In the genomic region with DNA sequence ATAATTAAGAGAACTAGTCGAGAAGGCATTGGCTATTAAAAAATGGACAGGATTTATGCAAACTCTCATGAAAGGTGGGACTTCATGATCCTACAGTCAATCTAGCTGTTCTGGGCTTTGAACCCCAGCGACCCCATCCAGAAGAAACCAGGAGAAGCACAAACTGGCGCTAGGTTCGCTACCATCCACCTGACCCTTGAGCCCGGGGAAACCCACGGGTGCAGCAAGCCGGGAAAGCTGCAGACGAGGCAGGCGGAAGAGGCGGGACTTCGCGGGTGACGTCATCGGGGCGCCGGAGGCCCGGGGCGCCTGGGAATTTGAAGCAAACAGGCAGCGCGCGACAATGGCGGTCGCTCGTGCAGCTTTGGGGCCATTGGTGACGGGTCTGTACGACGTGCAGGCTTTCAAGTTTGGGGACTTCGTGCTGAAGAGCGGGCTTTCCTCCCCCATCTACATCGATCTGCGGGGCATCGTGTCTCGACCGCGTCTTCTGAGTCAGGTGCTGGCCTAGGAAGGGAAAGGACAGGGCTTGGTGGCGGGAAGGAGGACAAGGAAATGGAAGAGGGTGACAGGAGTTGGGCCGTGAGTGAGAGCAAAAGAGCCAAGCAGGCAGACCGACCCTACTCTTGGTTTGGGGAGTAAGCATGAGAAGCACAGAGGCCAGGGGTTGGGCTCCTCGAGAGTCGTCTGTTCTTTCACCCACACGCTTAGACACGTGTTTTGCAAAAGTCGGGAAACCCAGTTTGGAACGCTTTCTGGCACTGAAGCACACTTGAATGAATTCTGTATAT, we compare ENCODE assay signal across 1 cellular context.
A peak's percentile ranks its signal among the peaks of the same experiment; 100 is the strongest.
TF ChIP-seq lines count a peak whose summit lies in the region.

A gene (plus strand): TSS at position 324 of the 791 bp plus-strand sequence. CDS start 20 bp downstream, at position 344.

TF ChIP-seq in HepG2, 621 proteins besides CTCF, POLR2A, EP300 and RAD21 (continued from another document and continues in another):
- TF ChIP-seq, protein P1, sequence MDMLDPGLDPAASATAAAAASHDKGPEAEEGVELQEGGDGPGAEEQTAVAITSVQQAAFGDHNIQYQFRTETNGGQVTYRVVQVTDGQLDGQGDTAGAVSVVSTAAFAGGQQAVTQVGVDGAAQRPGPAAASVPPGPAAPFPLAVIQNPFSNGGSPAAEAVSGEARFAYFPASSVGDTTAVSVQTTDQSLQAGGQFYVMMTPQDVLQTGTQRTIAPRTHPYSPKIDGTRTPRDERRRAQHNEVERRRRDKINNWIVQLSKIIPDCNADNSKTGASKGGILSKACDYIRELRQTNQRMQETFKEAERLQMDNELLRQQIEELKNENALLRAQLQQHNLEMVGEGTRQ (IDR thresholded peaks at IDR 0.05; ENCODE audit: low read depth, low read length): no peak
- TF ChIP-seq, protein P1 (CRISPR knock-in tag; IDR thresholded peaks at IDR 0.05; ENCODE audit: borderline replicate concordance): peak; percentile 42; the same call in 1 of the 2 replicates
- no peak for TF ChIP-seq ZEB1 (IDR thresholded peaks at IDR 0.05; ENCODE audit: insufficient replicate concordance, low read depth)
- TF ChIP-seq, protein P2, sequence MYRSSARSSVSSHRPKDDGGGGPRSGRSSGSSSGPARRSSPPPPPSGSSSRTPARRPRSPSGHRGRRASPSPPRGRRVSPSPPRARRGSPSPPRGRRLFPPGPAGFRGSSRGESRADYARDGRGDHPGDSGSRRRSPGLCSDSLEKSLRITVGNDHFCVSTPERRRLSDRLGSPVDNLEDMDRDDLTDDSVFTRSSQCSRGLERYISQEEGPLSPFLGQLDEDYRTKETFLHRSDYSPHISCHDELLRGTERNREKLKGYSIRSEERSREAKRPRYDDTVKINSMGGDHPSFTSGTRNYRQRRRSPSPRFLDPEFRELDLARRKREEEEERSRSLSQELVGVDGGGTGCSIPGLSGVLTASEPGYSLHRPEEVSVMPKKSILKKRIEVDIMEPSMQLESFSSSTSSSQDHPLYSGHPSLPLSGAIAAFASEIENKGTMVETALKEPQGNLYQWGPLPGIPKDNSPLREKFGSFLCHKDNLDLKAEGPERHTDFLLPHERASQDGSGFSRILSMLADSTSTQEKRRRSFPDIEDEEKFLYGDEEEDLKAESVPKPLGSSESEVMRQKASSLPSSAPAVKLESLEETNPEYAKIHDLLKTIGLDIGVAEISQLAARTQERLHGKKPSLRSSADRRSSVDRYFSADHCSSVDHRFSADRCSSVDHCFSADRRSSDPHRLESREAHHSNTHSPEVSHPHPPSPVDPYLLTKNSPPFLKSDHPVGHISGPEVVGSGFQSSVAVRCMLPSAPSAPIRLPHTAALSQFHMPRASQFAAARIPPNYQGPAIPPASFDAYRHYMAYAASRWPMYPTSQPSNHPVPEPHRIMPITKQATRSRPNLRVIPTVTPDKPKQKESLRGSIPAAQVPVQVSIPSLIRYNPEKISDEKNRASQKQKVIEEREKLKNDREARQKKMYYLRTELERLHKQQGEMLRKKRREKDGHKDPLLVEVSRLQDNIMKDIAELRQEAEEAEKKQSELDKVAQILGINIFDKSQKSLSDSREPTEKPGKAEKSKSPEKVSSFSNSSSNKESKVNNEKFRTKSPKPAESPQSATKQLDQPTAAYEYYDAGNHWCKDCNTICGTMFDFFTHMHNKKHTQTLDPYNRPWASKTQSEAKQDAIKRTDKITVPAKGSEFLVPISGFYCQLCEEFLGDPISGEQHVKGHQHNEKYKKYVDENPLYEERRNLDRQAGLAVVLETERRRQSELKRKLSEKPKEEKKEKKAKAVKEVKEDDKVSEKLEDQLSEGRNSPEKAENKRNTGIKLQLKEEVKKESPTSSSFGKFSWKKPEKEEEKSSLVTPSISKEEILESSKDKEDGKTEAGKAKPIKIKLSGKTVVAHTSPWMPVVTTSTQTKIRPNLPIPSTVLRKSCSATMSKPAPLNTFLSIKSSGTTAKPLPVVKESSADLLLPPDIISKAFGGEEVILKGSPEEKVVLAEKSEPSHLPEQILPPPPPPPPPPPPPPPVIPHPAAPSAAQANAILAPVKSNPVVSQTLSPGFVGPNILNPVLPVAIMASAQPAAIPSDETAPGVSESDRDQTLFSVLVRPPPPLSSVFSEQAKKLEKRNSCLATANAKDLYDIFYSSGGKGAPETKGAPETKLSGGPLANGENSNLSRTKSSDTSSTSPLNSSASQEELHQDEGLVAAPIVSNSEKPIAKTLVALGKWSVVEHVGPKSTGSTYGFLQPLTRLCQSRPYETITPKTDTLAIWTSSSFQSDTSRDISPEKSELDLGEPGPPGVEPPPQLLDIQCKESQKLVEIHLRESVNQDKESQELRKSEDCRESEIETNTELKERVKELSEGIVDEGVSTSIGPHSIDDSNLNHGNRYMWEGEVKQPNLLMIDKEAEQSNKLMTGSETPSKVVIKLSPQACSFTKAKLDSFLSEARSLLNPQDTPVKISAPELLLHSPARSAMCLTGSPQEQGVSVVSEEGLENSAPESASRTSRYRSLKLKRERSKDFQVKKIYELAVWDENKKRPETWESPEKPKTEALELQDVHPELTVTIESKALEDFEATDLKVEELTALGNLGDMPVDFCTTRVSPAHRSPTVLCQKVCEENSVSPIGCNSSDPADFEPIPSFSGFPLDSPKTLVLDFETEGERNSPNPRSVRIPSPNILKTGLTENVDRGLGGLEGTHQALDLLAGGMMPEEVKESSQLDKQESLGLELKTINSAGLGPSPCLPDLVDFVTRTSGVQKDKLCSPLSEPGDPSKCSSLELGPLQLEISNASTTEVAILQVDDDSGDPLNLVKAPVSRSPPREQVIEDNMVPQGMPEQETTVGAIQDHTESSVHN (CRISPR knock-in tag; IDR thresholded peaks at IDR 0.05): no peak
- TF ChIP-seq ZNF660 (CRISPR knock-in tag; IDR thresholded peaks at IDR 0.05; ENCODE audit: borderline replicate concordance, low read depth): no peak
- TF ChIP-seq SIN3B (IDR thresholded peaks at IDR 0.05; ENCODE audit: low read length): peak; percentile 82
- TF ChIP-seq ZNF572 (CRISPR knock-in tag; IDR thresholded peaks at IDR 0.05): no peak
- 0 out of 2 replicates have a peak, but pooled peaks have one; percentile 25 for TF ChIP-seq FOXM1 (CRISPR knock-in tag; IDR thresholded peaks at IDR 0.05)
- TF ChIP-seq ZNF44 (CRISPR knock-in tag; IDR thresholded peaks at IDR 0.05): no peak
- TF ChIP-seq ZNF556 (CRISPR knock-in tag; IDR thresholded peaks at IDR 0.05; ENCODE audit: borderline replicate concordance): peak; percentile 53; the same call in 1 of the 2 replicates
- peak; percentile 83 for TF ChIP-seq NFKB2 (CRISPR knock-in tag; IDR thresholded peaks at IDR 0.05; ENCODE audit: borderline replicate concordance)
- TF ChIP-seq, protein P3, sequence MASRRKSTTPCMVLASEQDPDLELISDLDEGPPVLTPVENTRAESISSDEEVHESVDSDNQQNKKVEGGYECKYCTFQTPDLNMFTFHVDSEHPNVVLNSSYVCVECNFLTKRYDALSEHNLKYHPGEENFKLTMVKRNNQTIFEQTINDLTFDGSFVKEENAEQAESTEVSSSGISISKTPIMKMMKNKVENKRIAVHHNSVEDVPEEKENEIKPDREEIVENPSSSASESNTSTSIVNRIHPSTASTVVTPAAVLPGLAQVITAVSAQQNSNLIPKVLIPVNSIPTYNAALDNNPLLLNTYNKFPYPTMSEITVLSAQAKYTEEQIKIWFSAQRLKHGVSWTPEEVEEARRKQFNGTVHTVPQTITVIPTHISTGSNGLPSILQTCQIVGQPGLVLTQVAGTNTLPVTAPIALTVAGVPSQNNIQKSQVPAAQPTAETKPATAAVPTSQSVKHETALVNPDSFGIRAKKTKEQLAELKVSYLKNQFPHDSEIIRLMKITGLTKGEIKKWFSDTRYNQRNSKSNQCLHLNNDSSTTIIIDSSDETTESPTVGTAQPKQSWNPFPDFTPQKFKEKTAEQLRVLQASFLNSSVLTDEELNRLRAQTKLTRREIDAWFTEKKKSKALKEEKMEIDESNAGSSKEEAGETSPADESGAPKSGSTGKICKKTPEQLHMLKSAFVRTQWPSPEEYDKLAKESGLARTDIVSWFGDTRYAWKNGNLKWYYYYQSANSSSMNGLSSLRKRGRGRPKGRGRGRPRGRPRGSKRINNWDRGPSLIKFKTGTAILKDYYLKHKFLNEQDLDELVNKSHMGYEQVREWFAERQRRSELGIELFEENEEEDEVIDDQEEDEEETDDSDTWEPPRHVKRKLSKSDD (CRISPR knock-in tag; IDR thresholded peaks at IDR 0.05; ENCODE audit: low read depth): no peak
- TF ChIP-seq ZNF83 (CRISPR knock-in tag; IDR thresholded peaks at IDR 0.05; ENCODE audit: borderline replicate concordance): no peak
- TF ChIP-seq, protein P4, sequence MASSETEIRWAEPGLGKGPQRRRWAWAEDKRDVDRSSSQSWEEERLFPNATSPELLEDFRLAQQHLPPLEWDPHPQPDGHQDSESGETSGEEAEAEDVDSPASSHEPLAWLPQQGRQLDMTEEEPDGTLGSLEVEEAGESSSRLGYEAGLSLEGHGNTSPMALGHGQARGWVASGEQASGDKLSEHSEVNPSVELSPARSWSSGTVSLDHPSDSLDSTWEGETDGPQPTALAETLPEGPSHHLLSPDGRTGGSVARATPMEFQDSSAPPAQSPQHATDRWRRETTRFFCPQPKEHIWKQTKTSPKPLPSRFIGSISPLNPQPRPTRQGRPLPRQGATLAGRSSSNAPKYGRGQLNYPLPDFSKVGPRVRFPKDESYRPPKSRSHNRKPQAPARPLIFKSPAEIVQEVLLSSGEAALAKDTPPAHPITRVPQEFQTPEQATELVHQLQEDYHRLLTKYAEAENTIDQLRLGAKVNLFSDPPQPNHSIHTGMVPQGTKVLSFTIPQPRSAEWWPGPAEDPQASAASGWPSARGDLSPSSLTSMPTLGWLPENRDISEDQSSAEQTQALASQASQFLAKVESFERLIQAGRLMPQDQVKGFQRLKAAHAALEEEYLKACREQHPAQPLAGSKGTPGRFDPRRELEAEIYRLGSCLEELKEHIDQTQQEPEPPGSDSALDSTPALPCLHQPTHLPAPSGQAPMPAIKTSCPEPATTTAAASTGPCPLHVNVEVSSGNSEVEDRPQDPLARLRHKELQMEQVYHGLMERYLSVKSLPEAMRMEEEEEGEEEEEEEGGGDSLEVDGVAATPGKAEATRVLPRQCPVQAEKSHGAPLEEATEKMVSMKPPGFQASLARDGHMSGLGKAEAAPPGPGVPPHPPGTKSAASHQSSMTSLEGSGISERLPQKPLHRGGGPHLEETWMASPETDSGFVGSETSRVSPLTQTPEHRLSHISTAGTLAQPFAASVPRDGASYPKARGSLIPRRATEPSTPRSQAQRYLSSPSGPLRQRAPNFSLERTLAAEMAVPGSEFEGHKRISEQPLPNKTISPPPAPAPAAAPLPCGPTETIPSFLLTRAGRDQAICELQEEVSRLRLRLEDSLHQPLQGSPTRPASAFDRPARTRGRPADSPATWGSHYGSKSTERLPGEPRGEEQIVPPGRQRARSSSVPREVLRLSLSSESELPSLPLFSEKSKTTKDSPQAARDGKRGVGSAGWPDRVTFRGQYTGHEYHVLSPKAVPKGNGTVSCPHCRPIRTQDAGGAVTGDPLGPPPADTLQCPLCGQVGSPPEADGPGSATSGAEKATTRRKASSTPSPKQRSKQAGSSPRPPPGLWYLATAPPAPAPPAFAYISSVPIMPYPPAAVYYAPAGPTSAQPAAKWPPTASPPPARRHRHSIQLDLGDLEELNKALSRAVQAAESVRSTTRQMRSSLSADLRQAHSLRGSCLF (CRISPR knock-in tag; IDR thresholded peaks at IDR 0.05; ENCODE audit: borderline replicate concordance): no peak
- TF ChIP-seq MIXL1 (CRISPR knock-in tag; IDR thresholded peaks at IDR 0.05): peak; percentile 70; the same call in 1 of the 2 replicates
- TF ChIP-seq ZNF160 (CRISPR knock-in tag; IDR thresholded peaks at IDR 0.05): peak; percentile 63; the same call in 1 of the 2 replicates
- peak; percentile 74; the same call in 1 of the 2 replicates for TF ChIP-seq ZNF670 (CRISPR knock-in tag; IDR thresholded peaks at IDR 0.05; ENCODE audit: borderline replicate concordance)
- TF ChIP-seq, protein P5, sequence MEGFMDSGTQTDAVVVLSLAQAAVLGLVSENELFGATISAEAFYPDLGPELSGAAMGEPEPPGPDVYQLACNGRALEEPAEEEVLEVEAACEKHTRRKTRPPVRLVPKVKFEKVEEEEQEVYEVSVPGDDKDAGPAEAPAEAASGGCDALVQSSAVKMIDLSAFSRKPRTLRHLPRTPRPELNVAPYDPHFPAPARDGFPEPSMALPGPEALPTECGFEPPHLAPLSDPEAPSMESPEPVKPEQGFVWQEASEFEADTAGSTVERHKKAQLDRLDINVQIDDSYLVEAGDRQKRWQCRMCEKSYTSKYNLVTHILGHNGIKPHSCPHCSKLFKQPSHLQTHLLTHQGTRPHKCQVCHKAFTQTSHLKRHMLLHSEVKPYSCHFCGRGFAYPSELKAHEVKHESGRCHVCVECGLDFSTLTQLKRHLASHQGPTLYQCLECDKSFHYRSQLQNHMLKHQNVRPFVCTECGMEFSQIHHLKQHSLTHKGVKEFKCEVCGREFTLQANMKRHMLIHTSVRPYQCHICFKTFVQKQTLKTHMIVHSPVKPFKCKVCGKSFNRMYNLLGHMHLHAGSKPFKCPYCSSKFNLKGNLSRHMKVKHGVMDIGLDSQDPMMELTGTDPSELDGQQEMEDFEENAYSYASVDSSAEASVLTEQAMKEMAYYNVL (CRISPR knock-in tag; IDR thresholded peaks at IDR 0.05; ENCODE audit: borderline replicate concordance): no peak
- TF ChIP-seq ZFP36L1 (CRISPR knock-in tag; IDR thresholded peaks at IDR 0.05): no peak
- TF ChIP-seq U2AF1 (optimal IDR thresholded peaks at IDR 0.05; ENCODE audit: low read depth, low read length): no peak
- no peak for TF ChIP-seq NCOA5 (CRISPR knock-in tag; IDR thresholded peaks at IDR 0.05)
- TF ChIP-seq CENPX (CRISPR knock-in tag; IDR thresholded peaks at IDR 0.05): no peak
- peak; percentile 29; the same call in 1 of the 2 replicates for TF ChIP-seq SOX5 (CRISPR knock-in tag; IDR thresholded peaks at IDR 0.05; ENCODE audit: borderline replicate concordance)
- TF ChIP-seq, protein P6, sequence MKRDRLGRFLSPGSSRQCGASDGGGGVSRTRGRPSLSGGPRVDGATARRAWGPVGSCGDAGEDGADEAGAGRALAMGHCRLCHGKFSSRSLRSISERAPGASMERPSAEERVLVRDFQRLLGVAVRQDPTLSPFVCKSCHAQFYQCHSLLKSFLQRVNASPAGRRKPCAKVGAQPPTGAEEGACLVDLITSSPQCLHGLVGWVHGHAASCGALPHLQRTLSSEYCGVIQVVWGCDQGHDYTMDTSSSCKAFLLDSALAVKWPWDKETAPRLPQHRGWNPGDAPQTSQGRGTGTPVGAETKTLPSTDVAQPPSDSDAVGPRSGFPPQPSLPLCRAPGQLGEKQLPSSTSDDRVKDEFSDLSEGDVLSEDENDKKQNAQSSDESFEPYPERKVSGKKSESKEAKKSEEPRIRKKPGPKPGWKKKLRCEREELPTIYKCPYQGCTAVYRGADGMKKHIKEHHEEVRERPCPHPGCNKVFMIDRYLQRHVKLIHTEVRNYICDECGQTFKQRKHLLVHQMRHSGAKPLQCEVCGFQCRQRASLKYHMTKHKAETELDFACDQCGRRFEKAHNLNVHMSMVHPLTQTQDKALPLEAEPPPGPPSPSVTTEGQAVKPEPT (CRISPR knock-in tag; IDR thresholded peaks at IDR 0.05; ENCODE audit: low read depth): peak; percentile 78; the same call in 1 of the 2 replicates
